Comparison of ENCODE assay signal across 36 cellular contexts in the genomic region with DNA sequence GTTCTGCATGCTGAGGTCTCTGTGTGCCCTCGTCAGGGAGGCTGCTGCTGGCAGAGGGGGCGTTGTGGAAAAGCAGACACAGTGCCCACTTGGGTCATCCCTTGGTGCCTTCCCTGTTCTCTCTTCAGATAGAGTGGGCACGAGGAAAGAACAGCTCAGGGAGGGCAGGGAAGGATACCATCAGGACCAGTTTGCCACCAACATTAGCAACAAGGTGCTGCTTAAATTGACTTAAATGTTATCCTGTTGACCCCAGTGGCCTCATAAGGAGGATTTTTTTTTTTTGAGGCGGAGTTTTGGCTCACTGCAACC.
"Had no signal": no experiment of that assay in that cellular context is flagged by ENCODE, and none has a peak within 500 bp of the region (broad histone marks: within the 10 kb centered on the region; RNA-seq: fewer than 3 reads in every experiment).

No MANE protein-coding gene starts in this region.

- ATAC-seq: activated CD8-positive, alpha-beta memory T cell treated with anti-CD3 and anti-CD28 coated beads, Interleukin-2, amount 10 ng/mL, durations not matched to agents 7 days and 5 days; Panc1; SK-N-SH treated with all-trans-retinoic acid at 6 μM for 48 hours; T-cell had no signal

- DNase-seq: activated CD4-positive, alpha-beta memory T cell treated with anti-CD3 and anti-CD28 coated beads, Interleukin-2, amount 10 ng/mL, durations not matched to agents 7 days and 5 days; activated CD4-positive, alpha-beta T cell treated with anti-CD3 and anti-CD28 coated beads for 1 hour; activated CD4-positive, alpha-beta T cell treated with anti-CD3 and anti-CD28 coated beads for 48 hours; activated CD4-positive, CD25-positive, alpha-beta regulatory T cell; activated CD8-positive, alpha-beta memory T cell treated with anti-CD3 and anti-CD28 coated beads for 24 hours; activated CD8-positive, alpha-beta memory T cell treated with anti-CD3 and anti-CD28 coated beads, Interleukin-2, amount 10 ng/mL, durations not matched to agents 7 days and 5 days; activated CD8-positive, alpha-beta memory T cell treated with anti-CD3 and anti-CD28 coated beads, Interleukin-2, amount 50 U/mL, for 48 hours; activated gamma-delta T cell; activated naive CD4-positive, alpha-beta T cell treated with Interleukin-2 at 50 U/mL for 16 hours; activated naive CD8-positive, alpha-beta T cell treated with anti-CD3 and anti-CD28 coated beads, Interleukin-2, amount 10 ng/mL, durations not matched to agents 7 days and 5 days; amygdala; KG1; MM.1S; MV-4-11; NCI-H1092; NCI-H1436 treated with DMSO at 0.1 percent for 48 hours; NCI-H1694 treated with DMSO at 0.1 percent for 48 hours; NCI-H2029 treated with DMSO at 0.1 percent for 48 hours; NCI-H2107; NCI-H2171; NCI-H510A; NCI-H526; NCI-H748 treated with DMSO at 0.1 percent for 48 hours; NK-92 treated with Interleukin-12 subunit alpha and Interleukin-12 subunit beta, amount 100 ng/mL, for 24 hours; SIG-M5; T-cell; T-helper 2 cell; T-helper 9 cell had no signal

- H3K4me3 Mint-ChIP-seq: activated CD4-positive, alpha-beta memory T cell treated with anti-CD3 and anti-CD28 coated beads, Interleukin-2, amount 10 ng/mL, durations not matched to agents 7 days and 5 days; activated CD8-positive, alpha-beta memory T cell treated with anti-CD3 and anti-CD28 coated beads, Interleukin-2, amount 10 ng/mL, durations not matched to agents 7 days and 5 days; activated naive CD4-positive, alpha-beta T cell treated with anti-CD3 and anti-CD28 coated beads, Interleukin-2, amount 50 U/mL, for 24 hours; activated naive CD8-positive, alpha-beta T cell treated with anti-CD3 and anti-CD28 coated beads, Interleukin-2, amount 10 ng/mL, durations not matched to agents 7 days and 5 days; IgD-negative memory B cell; T-cell had no signal

- H3K36me3 Mint-ChIP-seq: activated CD8-positive, alpha-beta memory T cell treated with anti-CD3 and anti-CD28 coated beads, Interleukin-2, amount 10 ng/mL, durations not matched to agents 7 days and 5 days had no signal

- H3K9me3 Mint-ChIP-seq: activated CD4-positive, alpha-beta memory T cell treated with anti-CD3 and anti-CD28 coated beads, Interleukin-2, amount 10 ng/mL, durations not matched to agents 7 days and 5 days; activated naive CD4-positive, alpha-beta T cell treated with anti-CD3 and anti-CD28 coated beads, Interleukin-2, amount 50 U/mL, for 24 hours; activated naive CD8-positive, alpha-beta T cell treated with anti-CD3 and anti-CD28 coated beads, Interleukin-2, amount 10 ng/mL, durations not matched to agents 7 days and 5 days; activated T-helper 2 cell treated with anti-CD3 and anti-CD28 coated beads, Interferon-gamma antibody, Interleukin-2, Interleukin-4, amounts not matched to agents 10 μg/mL and 5 μg/mL and 100 μg/mL, durations not matched to agents 14 hours and 24 hours and 36 hours; IgD-negative memory B cell; T-cell had no signal

- H3K9me3 ChIP-seq: ascending aorta had no signal

- H3K4me1 Mint-ChIP-seq: activated naive CD4-positive, alpha-beta T cell treated with anti-CD3 and anti-CD28 coated beads, Interleukin-2, amount 50 U/mL, for 24 hours had no signal

- H3K27me3 Mint-ChIP-seq: activated CD4-positive, alpha-beta memory T cell treated with anti-CD3 and anti-CD28 coated beads, Interleukin-2, amount 10 ng/mL, durations not matched to agents 7 days and 5 days; activated CD8-positive, alpha-beta memory T cell treated with anti-CD3 and anti-CD28 coated beads, Interleukin-2, amount 10 ng/mL, durations not matched to agents 7 days and 5 days; activated naive CD4-positive, alpha-beta T cell treated with anti-CD3 and anti-CD28 coated beads, Interleukin-2, amount 50 U/mL, for 24 hours; activated naive CD8-positive, alpha-beta T cell treated with anti-CD3 and anti-CD28 coated beads, Interleukin-2, amount 10 ng/mL, durations not matched to agents 7 days and 5 days; T-cell had no signal

- H3K4me1 ChIP-seq: ascending aorta had no signal

- H3K27ac Mint-ChIP-seq: activated CD4-positive, alpha-beta memory T cell treated with anti-CD3 and anti-CD28 coated beads, Interleukin-2, amount 10 ng/mL, durations not matched to agents 7 days and 5 days; activated CD8-positive, alpha-beta memory T cell treated with anti-CD3 and anti-CD28 coated beads, Interleukin-2, amount 10 ng/mL, durations not matched to agents 7 days and 5 days; activated naive CD4-positive, alpha-beta T cell treated with anti-CD3 and anti-CD28 coated beads, Interleukin-2, amount 50 U/mL, for 24 hours; activated naive CD8-positive, alpha-beta T cell treated with anti-CD3 and anti-CD28 coated beads, Interleukin-2, amount 10 ng/mL, durations not matched to agents 7 days and 5 days; activated T-helper 2 cell treated with anti-CD3 and anti-CD28 coated beads, Interferon-gamma antibody, Interleukin-2, Interleukin-4, amounts not matched to agents 10 μg/mL and 5 μg/mL and 100 μg/mL, durations not matched to agents 14 hours and 24 hours and 36 hours had no signal

- H3K4me3 ChIP-seq: ascending aorta, cardiac muscle cell had no signal

- H3K27ac ChIP-seq: ascending aorta, cardiac muscle cell, VCaP had no signal
